Comparison of ENCODE assay signal across 9 cellular contexts in genomic region chr11:68632802-68633201, GRCh38. TPM values are rescaled to one million over a fixed set of nuclear protein-coding genes. Genes with fewer than 3 reads are reported as not detected.
DNase-seq lines count a peak whose midpoint lies in the region; ATAC-seq, FAIRE-seq and TF ChIP-seq lines count a peak whose summit lies in the region.
"Had no signal": no experiment of that assay in that cellular context is flagged by ENCODE, and none has a peak within 500 bp of the region (broad histone marks: within the 10 kb centered on the region; RNA-seq: fewer than 3 reads in every experiment).

No MANE protein-coding gene starts in this region.

- H3K36me3 Mint-ChIP-seq in Calu3 (ENCODE audit: insufficient read depth, unreplicated experiment): no peaks in the 10 kb centered on the region
- no peaks in the 10 kb centered on the region for H3K36me3 Mint-ChIP-seq in activated naive CD8-positive, alpha-beta T cell treated with anti-CD3 and anti-CD28 coated beads, Interleukin-2, amount 50 U/mL, for 24 hours (ENCODE audit: low read depth)

- H3K27ac ChIP-seq in OCI-LY1 (ENCODE audit: low read depth, low read length, poor library complexity, severe bottlenecking): no peak overlapping the region

- H3F3A ChIP-seq in OCI-LY1 (ENCODE audit: insufficient read depth, low read length): no peaks in the 10 kb centered on the region

- no peaks in the 10 kb centered on the region for H3K4me1 Mint-ChIP-seq in Calu3 (ENCODE audit: low read depth, unreplicated experiment)
- H3K4me1 Mint-ChIP-seq in activated naive CD8-positive, alpha-beta T cell treated with anti-CD3 and anti-CD28 coated beads, Interleukin-2, amount 50 U/mL, for 24 hours: no peaks in the 10 kb centered on the region

- no peaks in the 10 kb centered on the region for H4K20me1 ChIP-seq in OCI-LY1 (ENCODE audit: insufficient read depth, low read length)

- no peaks in the 10 kb centered on the region for H3K9me2 ChIP-seq in OCI-LY1 (ENCODE audit: low read depth, low read length)

- H3K4me3 Mint-ChIP-seq in Calu3 (ENCODE audit: low read depth, unreplicated experiment): no peak overlapping the region
- no peak overlapping the region for H3K4me3 Mint-ChIP-seq in activated naive CD8-positive, alpha-beta T cell treated with anti-CD3 and anti-CD28 coated beads, Interleukin-2, amount 50 U/mL, for 24 hours
- H3K4me3 Mint-ChIP-seq: T-helper 1 cell treated with Interleukin-12 subunit alpha and Interleukin-12 subunit beta and Interleukin-4 antibody, amounts not matched to agents 30 μg/mL and 1 μg/mL, for 36 hours had no signal

- CTCF ChIA-PET in Calu3 (lab: Charles Lee): interaction anchor here (0.6 to 0.9 kb wide), 3 partner anchors 52 to 168 kb away, joined by 3 to 5 read pairs (median 3); partner anchors contain the start of gene GAL

- no peaks in the 10 kb centered on the region for H3K79me2 ChIP-seq in OCI-LY1 (ENCODE audit: insufficient read depth, low read length)

- ATAC-seq in activated naive CD8-positive, alpha-beta T cell treated with anti-CD3 and anti-CD28 coated beads, Interleukin-2, amount 50 U/mL, for 24 hours: no peak
- no peak for ATAC-seq in HG03039 (IDR thresholded peaks at IDR 0.05; ENCODE audit: unreplicated experiment)
- ATAC-seq in HG03175 (IDR thresholded peaks at IDR 0.05; ENCODE audit: unreplicated experiment): no peak
- ATAC-seq in GM18867 (IDR thresholded peaks at IDR 0.05; ENCODE audit: unreplicated experiment): no peak

- no peak overlapping the region for H3K9ac ChIP-seq in OCI-LY1 (ENCODE audit: low read length)

- H3K9me3 ChIP-seq in OCI-LY1 (ENCODE audit: low read length): no peaks in the 10 kb centered on the region

- H3K27ac Mint-ChIP-seq in Calu3 (ENCODE audit: unreplicated experiment): no peak overlapping the region
- no peak overlapping the region for H3K27ac Mint-ChIP-seq in activated naive CD8-positive, alpha-beta T cell treated with anti-CD3 and anti-CD28 coated beads, Interleukin-2, amount 50 U/mL, for 24 hours
- H3K27ac Mint-ChIP-seq: T-helper 1 cell treated with Interleukin-12 subunit alpha and Interleukin-12 subunit beta and Interleukin-4 antibody, amounts not matched to agents 30 μg/mL and 1 μg/mL, for 36 hours had no signal

- H3K27me3 Mint-ChIP-seq in Calu3 (ENCODE audit: unreplicated experiment): peaks cover 42% of the 10 kb centered on the region
- peaks cover 2% of the 10 kb centered on the region for H3K27me3 Mint-ChIP-seq in activated naive CD8-positive, alpha-beta T cell treated with anti-CD3 and anti-CD28 coated beads, Interleukin-2, amount 50 U/mL, for 24 hours

- no peak overlapping the region for H3K4me2 ChIP-seq in OCI-LY1 (ENCODE audit: low read length)

- H3K9me3 Mint-ChIP-seq in Calu3 (ENCODE audit: low read depth, unreplicated experiment): no peaks in the 10 kb centered on the region
- no peaks in the 10 kb centered on the region for H3K9me3 Mint-ChIP-seq in activated naive CD8-positive, alpha-beta T cell treated with anti-CD3 and anti-CD28 coated beads, Interleukin-2, amount 50 U/mL, for 24 hours
- H3K9me3 Mint-ChIP-seq: T-helper 1 cell treated with Interleukin-12 subunit alpha and Interleukin-12 subunit beta and Interleukin-4 antibody, amounts not matched to agents 30 μg/mL and 1 μg/mL, for 36 hours had no signal

- H3K4me1 ChIP-seq in OCI-LY1 (ENCODE audit: insufficient read depth, low read length, severe bottlenecking): no peaks in the 10 kb centered on the region

- H3K36me3 ChIP-seq in OCI-LY1 (ENCODE audit: insufficient read depth, low read length): no peaks in the 10 kb centered on the region

- peak; percentile 68 for DNase-seq in Calu3
- DNase-seq in HTR-8/SVneo (ENCODE audit: insufficient read length, low spot score): peak; percentile 83
- DNase-seq in activated naive CD8-positive, alpha-beta T cell treated with anti-CD3 and anti-CD28 coated beads, Interleukin-2, amount 50 U/mL, for 24 hours: peak; percentile 28
- DNase-seq in islet precursor cell: peak; percentile 81

- FAIRE-seq in HTR-8/SVneo (lab: Jason Lieb, UNC): peak; percentile 75

- TF ChIP-seq CTCF in Calu3 (IDR thresholded peaks at IDR 0.05; ENCODE audit: unreplicated experiment): peak; percentile 30
- peak; percentile 79 for TF ChIP-seq CTCF in OCI-LY1 (IDR thresholded peaks at IDR 0.05; ENCODE audit: low read length)

- no peaks in the 10 kb centered on the region for H3K27me3 ChIP-seq in OCI-LY1 (ENCODE audit: insufficient read depth, low read length)

- no peak overlapping the region for H3K4me3 ChIP-seq in OCI-LY1 (ENCODE audit: low read depth, low read length, poor library complexity, severe bottlenecking)

- intact Hi-C loops in Calu3 (cut with micrococcal nuclease; ENCODE audit: unreplicated experiment): loop anchor here (5.0 kb wide), 1 partner anchor 454 kb away; no protein-coding TSS in a partner anchor

- BruUV-seq in Calu3 (replicated peaks; lab: Mats Ljungman, UMichigan): no TSS peak

- H2AFZ ChIP-seq in OCI-LY1 (ENCODE audit: low read length): no peak overlapping the region

RNA-seq across cellular contexts. Expression of gene GAL, which starts 51.5 kb away (rescaled TPM):
- 1.2 and 1.9 TPM in 2 replicates for total RNA-seq in Calu3 (2022)

Comparison
In these comparisons a context has a peak if more than half of its experiments do, and no peak if none do; other contexts are left out.
1. DNase-seq: peak in every context shown above with its lines; median percentile 83 in HTR-8/SVneo; 81 in islet precursor cell; 68 in Calu3; 28 in activated naive CD8-positive, alpha-beta T cell treated with anti-CD3 and anti-CD28 coated beads, Interleukin-2, amount 50 U/mL, for 24 hours.